ENCODE assay signal across 31 cellular contexts in genomic region chr22:28175730-28176492, GRCh38.
"Had no signal": no experiment of that assay in that cellular context is flagged by ENCODE, and none has a peak within 500 bp of the region (broad histone marks: within the 10 kb centered on the region; RNA-seq: fewer than 3 reads in every experiment).

No MANE protein-coding gene starts in this region.

- H3K27me3 ChIP-seq: adrenal gland, brain microvascular endothelial cell, Peyer's patch, SJSA1 had no signal

- ATAC-seq: activated naive CD4-positive, alpha-beta T cell treated with anti-CD3 and anti-CD28 coated beads, Interleukin-2, amount 50 U/mL, for 72 hours; activated T-cell treated with anti-CD3 and anti-CD28 coated beads, Interleukin-2, amount 50 U/mL, for 4 hours; K562; PC-3 had no signal

- H3K4me3 Mint-ChIP-seq: activated B cell treated with CpG ODN at 0.5 μM for 24 hours; activated CD4-positive, alpha-beta memory T cell treated with anti-CD3 and anti-CD28 coated beads for 36 hours; activated naive CD4-positive, alpha-beta T cell treated with anti-CD3 and anti-CD28 coated beads for 36 hours; activated T-cell treated with anti-CD3 and anti-CD28 coated beads, Interleukin-2, amount 50 U/mL, for 4 hours; activated T-helper 1 cell treated with anti-CD3 and anti-CD28 coated beads, Interleukin-12 subunit alpha, Interleukin-12 subunit beta, Interleukin-2, Interleukin-4 antibody, amounts not matched to agents 30 ng/mL and 10 ng/mL and 1 ng/mL, durations not matched to agents 14 hours and 24 hours and 36 hours had no signal

- H3K9me3 ChIP-seq: adrenal gland, Peyer's patch, SJSA1 had no signal

- H3K4me1 Mint-ChIP-seq: activated B cell treated with CpG ODN at 0.5 μM for 24 hours had no signal

- FAIRE-seq: K562 had no signal

- H3K9me3 Mint-ChIP-seq: activated B cell treated with CpG ODN at 0.5 μM for 24 hours; activated CD4-positive, alpha-beta memory T cell treated with anti-CD3 and anti-CD28 coated beads for 36 hours; activated naive CD4-positive, alpha-beta T cell treated with anti-CD3 and anti-CD28 coated beads for 36 hours; activated naive CD4-positive, alpha-beta T cell treated with anti-CD3 and anti-CD28 coated beads, Interleukin-2, amount 50 U/mL, for 72 hours; activated T-cell treated with anti-CD3 and anti-CD28 coated beads, Interleukin-2, amount 50 U/mL, for 4 hours; activated T-helper 1 cell treated with anti-CD3 and anti-CD28 coated beads, Interleukin-12 subunit alpha, Interleukin-12 subunit beta, Interleukin-2, Interleukin-4 antibody, amounts not matched to agents 30 ng/mL and 10 ng/mL and 1 ng/mL, durations not matched to agents 14 hours and 24 hours and 36 hours had no signal

- H3K36me3 ChIP-seq: adrenal gland, brain microvascular endothelial cell, Peyer's patch, SJSA1 had no signal

- DNase-seq: activated B cell treated with CpG ODN at 0.5 μM for 24 hours; activated CD4-positive, alpha-beta memory T cell treated with anti-CD3 and anti-CD28 coated beads for 36 hours; activated CD4-positive, alpha-beta T cell treated with anti-CD3 and anti-CD28 coated beads for 4 hours; activated CD4-positive, alpha-beta T cell treated with anti-CD3 and anti-CD28 coated beads, Interleukin-2, amount 50 U/mL, for 1 hour; activated CD4-positive, CD25-positive, alpha-beta regulatory T cell treated with anti-CD3 and anti-CD28 coated beads, Interleukin-2, amount 50 U/mL, for 72 hours; activated CD8-positive, alpha-beta memory T cell treated with anti-CD3 and anti-CD28 coated beads, Interleukin-2, amount 50 U/mL, for 4 hours; activated gamma-delta T cell treated with Interleukin-2 at 50 U/mL for 16 hours; activated naive CD4-positive, alpha-beta T cell treated with anti-CD3 and anti-CD28 coated beads for 36 hours; activated T-cell treated with anti-CD3 and anti-CD28 coated beads for 4 hours; activated T-cell treated with anti-CD3 and anti-CD28 coated beads, Interleukin-2, amount 50 U/mL, for 4 hours; adrenal gland; aorta; brain microvascular endothelial cell; NCI-H1092 treated with DMSO at 0.1 percent for 48 hours; NCI-H1436; NCI-H1694; NCI-H1930; NCI-H345; NCI-H524 treated with DMSO at 0.1 percent for 48 hours; PC-3; Peyer's patch; RPMI8226; SHP77 treated with DMSO at 0.1 percent for 48 hours; SW 1271; T-helper 1 cell; T-helper 2 cell; T-helper 9 cell had no signal

- H3K27ac Mint-ChIP-seq: activated B cell treated with CpG ODN at 0.5 μM for 24 hours; activated CD4-positive, alpha-beta memory T cell treated with anti-CD3 and anti-CD28 coated beads for 36 hours; activated naive CD4-positive, alpha-beta T cell treated with anti-CD3 and anti-CD28 coated beads for 36 hours; activated naive CD4-positive, alpha-beta T cell treated with anti-CD3 and anti-CD28 coated beads, Interleukin-2, amount 50 U/mL, for 72 hours; activated T-helper 1 cell treated with anti-CD3 and anti-CD28 coated beads, Interleukin-12 subunit alpha, Interleukin-12 subunit beta, Interleukin-2, Interleukin-4 antibody, amounts not matched to agents 30 ng/mL and 10 ng/mL and 1 ng/mL, durations not matched to agents 14 hours and 24 hours and 36 hours had no signal

- H3K4me1 ChIP-seq: SJSA1 had no signal

- H3K27ac ChIP-seq: adrenal gland, brain microvascular endothelial cell, Peyer's patch, SJSA1 had no signal

- H3K4me3 ChIP-seq: adrenal gland, K562, Peyer's patch, SJSA1 had no signal

- H3K36me3 Mint-ChIP-seq: activated CD4-positive, alpha-beta memory T cell treated with anti-CD3 and anti-CD28 coated beads for 36 hours; activated naive CD4-positive, alpha-beta T cell treated with anti-CD3 and anti-CD28 coated beads, Interleukin-2, amount 50 U/mL, for 72 hours had no signal
